ENCODE assay signal across 18 cellular contexts in genomic region chr17:41751288-41751687, GRCh38. TPM values are rescaled to one million over a fixed set of nuclear protein-coding genes. Genes with fewer than 3 reads are reported as not detected.
DNase-seq lines count a peak whose midpoint lies in the region; ATAC-seq and TF ChIP-seq lines count a peak whose summit lies in the region.
"Had no signal": no experiment of that assay in that cellular context is flagged by ENCODE, and none has a peak within 500 bp of the region (broad histone marks: within the 10 kb centered on the region; RNA-seq: fewer than 3 reads in every experiment).

No MANE protein-coding gene starts in this region.

- peaks cover 28% of the 10 kb centered on the region for H3K27me3 Mint-ChIP-seq in glutamatergic neuron (ENCODE audit: unreplicated experiment)

- CTCF ChIA-PET in RWPE1 (lab: Yijun Ruan, JAX), result interaction anchor here (0.6 to 1.3 kb wide), 2 partner anchors 50 to 1697 kb away, joined by 4 read pairs; partner anchors contain the start of gene MED24

- H3K27ac ChIP-seq in cardiac muscle cell, result peak overlapping the region; percentile 58
- H3K27ac ChIP-seq in RWPE1, result peak overlapping the region; percentile 50
- H3K27ac ChIP-seq: 22Rv1; BLaER1 treated with 17β-estradiol and CSF1 and Interleukin-3, amounts not matched to agents 10 nM and 100 nM; GM23248 had no signal

- peak overlapping the region; percentile 42 for H3K4me3 Mint-ChIP-seq in glutamatergic neuron (ENCODE audit: unreplicated experiment)
- H3K4me3 Mint-ChIP-seq: CD4-positive, CD25-positive, alpha-beta regulatory T cell; CD8-positive, alpha-beta memory T cell had no signal

- peaks cover 11% of the 10 kb centered on the region for H3K4me1 Mint-ChIP-seq in glutamatergic neuron (ENCODE audit: low read depth, unreplicated experiment)
- H3K4me1 Mint-ChIP-seq: CD4-positive, CD25-positive, alpha-beta regulatory T cell; CD8-positive, alpha-beta memory T cell had no signal

- DNase-seq in cardiac muscle cell (ENCODE audit: low read depth in 1 of 2, low spot score in 1 of 2), result no peak
- DNase-seq in Right ventricle myocardium superior, result no peak
- no peak for DNase-seq in RWPE1 (ENCODE audit: low spot score)
- no peak for DNase-seq in glutamatergic neuron
- DNase-seq in CD1c-positive myeloid dendritic cell (ENCODE audit: extremely low spot score), result no peak
- DNase-seq in cerebellum (ENCODE audit: low spot score), result no peak
- DNase-seq: CD4-positive, CD25-positive, alpha-beta regulatory T cell; CD8-positive, alpha-beta memory T cell; COR-L47; GM23248 had no signal

- no peak for TF ChIP-seq CTCF in cardiac muscle cell (IDR thresholded peaks at IDR 0.05; ENCODE audit: low read depth, low read length)
- no peak for TF ChIP-seq CTCF in RWPE1 (conservative IDR thresholded peaks at IDR 0.05; ENCODE audit: low read depth)
- no peak for TF ChIP-seq CTCF in glutamatergic neuron (IDR thresholded peaks at IDR 0.05; ENCODE audit: partially characterized antibody, unreplicated experiment)

- POLR2A ChIA-PET in RWPE1 (lab: Yijun Ruan, JAX; ENCODE audit: low non-redundant PET), result interaction anchor here (0.7 kb wide), 1 partner anchor 91 kb away, joined by 3 read pairs; no protein-coding TSS in a partner anchor

- H3K4me1 ChIP-seq in cardiac muscle cell (ENCODE audit: low read depth), result no peaks in the 10 kb centered on the region
- H3K4me1 ChIP-seq: HAP-1 had no signal

- no peaks in the 10 kb centered on the region for H3K27me3 ChIP-seq in cardiac muscle cell
- H3K27me3 ChIP-seq: BLaER1 treated with 17β-estradiol and CSF1 and Interleukin-3, amounts not matched to agents 10 nM and 100 nM had no signal

- H3K36me3 Mint-ChIP-seq in glutamatergic neuron (ENCODE audit: unreplicated experiment), result peaks cover 4% of the 10 kb centered on the region
- H3K36me3 Mint-ChIP-seq: CD4-positive, CD25-positive, alpha-beta regulatory T cell; CD8-positive, alpha-beta memory T cell had no signal

- ATAC-seq in Right ventricle myocardium superior (ENCODE audit: poor library complexity), result no peak
- ATAC-seq in GM21515 (IDR thresholded peaks at IDR 0.05; ENCODE audit: unreplicated experiment), result no peak

- intact Hi-C loops in Right ventricle myocardium superior (cut with DNase I), result no loop called here

- peak overlapping the region; percentile 65 for H3K27ac Mint-ChIP-seq in glutamatergic neuron (ENCODE audit: unreplicated experiment)
- H3K27ac Mint-ChIP-seq: CD4-positive, CD25-positive, alpha-beta regulatory T cell had no signal

- H3K4me3 ChIP-seq in cardiac muscle cell, result no peak overlapping the region
- H3K4me3 ChIP-seq: BLaER1 treated with 17β-estradiol and CSF1 and Interleukin-3, amounts not matched to agents 10 nM and 100 nM; GM23248; HAP-1 had no signal

- H3K9me3 Mint-ChIP-seq in glutamatergic neuron (ENCODE audit: unreplicated experiment), result peaks cover 17% of the 10 kb centered on the region
- H3K9me3 Mint-ChIP-seq: CD4-positive, CD25-positive, alpha-beta regulatory T cell; CD8-positive, alpha-beta memory T cell had no signal

- peaks cover 16% of the 10 kb centered on the region for H3K36me3 ChIP-seq in cardiac muscle cell

- no peaks in the 10 kb centered on the region for H3K9me3 ChIP-seq in cardiac muscle cell (ENCODE audit: low read depth)
- H3K9me3 ChIP-seq: BLaER1 treated with 17β-estradiol and CSF1 and Interleukin-3, amounts not matched to agents 10 nM and 100 nM; HAP-1 had no signal

RNA-seq across cellular contexts. Expression of gene HAP1, which starts 16.8 kb away (rescaled TPM):
- total RNA-seq in cardiac muscle cell (0.98 and 1.8 TPM in 2 replicates), Right ventricle myocardium superior (not detected), glutamatergic neuron (ENCODE audit: unreplicated experiment) (0.76 TPM), cerebellum (1.5 TPM)
- 0.80 and 2.1 TPM in 2 replicates for polyA plus RNA-seq in cardiac muscle cell
- total RNA-seq: GM23248, HT-29 had no signal
- polyA plus RNA-seq: CD8-positive, alpha-beta memory T cell; GM23248 had no signal

RNA-seq across cellular contexts. Expression of gene JUP, which starts 35.2 kb away (rescaled TPM):
- 296 and 359 TPM in 2 replicates for total RNA-seq in cardiac muscle cell
- 160 and 206 TPM in 2 replicates for polyA plus RNA-seq in cardiac muscle cell
- 195 TPM for total RNA-seq in Right ventricle myocardium superior
- 252 TPM for total RNA-seq in glutamatergic neuron (ENCODE audit: unreplicated experiment)
- total RNA-seq in cerebellum, result 38.9 TPM
- polyA plus RNA-seq: CD8-positive, alpha-beta memory T cell had no signal

RNA-seq across cellular contexts. Expression of gene GAST, which starts 39.2 kb away (rescaled TPM):
- total RNA-seq in cardiac muscle cell (not detected in 2 replicates), Right ventricle myocardium superior (not detected), glutamatergic neuron (ENCODE audit: unreplicated experiment) (not detected), cerebellum (not detected)
- polyA plus RNA-seq in cardiac muscle cell, result not detected in 2 replicates
- total RNA-seq: A673; CD4-positive, CD25-positive, alpha-beta regulatory T cell; CD8-positive, alpha-beta memory T cell; GM23248; H4; HT-29 had no signal
- polyA plus RNA-seq: AG04450; CD4-positive, CD25-positive, alpha-beta regulatory T cell; CD8-positive, alpha-beta memory T cell; GM23248 had no signal
